In genomic region chr5:172800088-172800551, GRCh38 we compare ENCODE assay signal across 9 cellular contexts. TPM values are rescaled to one million over a fixed set of nuclear protein-coding genes. Genes with fewer than 3 reads are reported as not detected.
DNase-seq lines count a peak whose midpoint lies in the region; ATAC-seq and TF ChIP-seq lines count a peak whose summit lies in the region.
"Had no signal": no experiment of that assay in that cellular context is flagged by ENCODE, and none has a peak within 500 bp of the region (broad histone marks: within the 10 kb centered on the region; RNA-seq: fewer than 3 reads in every experiment).

No MANE protein-coding gene starts in this region.

- no peak overlapping the region for H3K4me3 Mint-ChIP-seq in naive thymus-derived CD4-positive, alpha-beta T cell
- H3K4me3 Mint-ChIP-seq: naive B cell had no signal

- no peaks in the 10 kb centered on the region for H3K36me3 ChIP-seq in Peyer's patch
- no peaks in the 10 kb centered on the region for H3K36me3 ChIP-seq in naive thymus-derived CD4-positive, alpha-beta T cell (ENCODE audit: control insufficient read depth in 2 of 3, insufficient read depth in 3 of 3, low read length in 3 of 3)

- intact Hi-C loops in naive thymus-derived CD4-positive, alpha-beta T cell (cut with micrococcal nuclease), result no loop called here

- DNase-seq in AG09319 (ENCODE audit: extremely low read depth, low read depth) (peak; percentile 92), Peyer's patch (peak in 2 of 3 donors; percentile 20 to 71), fibroblast of gingiva (ENCODE audit: low read depth) (peak; percentile 96), NCI-H146 treated with DMSO at 0.1 percent for 48 hours (lab: John Stamatoyannopoulos, UW; ENCODE audit: unreplicated experiment) (no peak), DMS 273 (lab: John Stamatoyannopoulos, UW; ENCODE audit: unreplicated experiment) (no peak), DMS79 (lab: John Stamatoyannopoulos, UW) (no peak), NCI-H2029 treated with DMSO at 0.1 percent for 48 hours (lab: John Stamatoyannopoulos, UW) (no peak)
- peak in 1 of 9 donors; percentile 27 for DNase-seq in naive thymus-derived CD4-positive, alpha-beta T cell
- DNase-seq: naive B cell had no signal

- peaks cover 0 to 2% (median 0%) of the 10 kb centered on the region in 11 donors for H3K9me3 Mint-ChIP-seq in naive thymus-derived CD4-positive, alpha-beta T cell

- H3K27ac ChIP-seq in Peyer's patch, result peak overlapping the region; percentile 25 to 65 (median 56)
- H3K27ac ChIP-seq in naive thymus-derived CD4-positive, alpha-beta T cell (ENCODE audit: low read depth, low read length), result no peak overlapping the region

- ATAC-seq in naive thymus-derived CD4-positive, alpha-beta T cell, result peak; percentile 89

- no peak overlapping the region for H3K4me3 ChIP-seq in Peyer's patch
- no peak overlapping the region for H3K4me3 ChIP-seq in naive thymus-derived CD4-positive, alpha-beta T cell (ENCODE audit: low read length)

- H3K27ac Mint-ChIP-seq in naive thymus-derived CD4-positive, alpha-beta T cell, result peak overlapping the region in 1 of 9 donors; percentile 2

- no peaks in the 10 kb centered on the region for H3K27me3 ChIP-seq in Peyer's patch
- no peaks in the 10 kb centered on the region for H3K27me3 ChIP-seq in naive thymus-derived CD4-positive, alpha-beta T cell (ENCODE audit: control insufficient read depth in 2 of 2, insufficient read depth in 2 of 2, low read length in 2 of 2)

- no peaks in the 10 kb centered on the region for H3K9me3 ChIP-seq in Peyer's patch
- H3K9me3 ChIP-seq in naive thymus-derived CD4-positive, alpha-beta T cell (ENCODE audit: control insufficient read depth in 2 of 3, low read length in 3 of 3), result no peaks in the 10 kb centered on the region

- no peaks in the 10 kb centered on the region for H3K36me3 Mint-ChIP-seq in naive thymus-derived CD4-positive, alpha-beta T cell
- H3K36me3 Mint-ChIP-seq: naive B cell had no signal

- no peaks in the 10 kb centered on the region for H3K27me3 Mint-ChIP-seq in naive thymus-derived CD4-positive, alpha-beta T cell
- H3K27me3 Mint-ChIP-seq: naive B cell had no signal

- no peak for TF ChIP-seq POLR2A in Peyer's patch (IDR thresholded peaks at IDR 0.05)

- no peak for TF ChIP-seq CTCF in AG09319 (IDR thresholded peaks at IDR 0.05; ENCODE audit: low read depth, low read length)
- no peak for TF ChIP-seq CTCF in Peyer's patch (IDR thresholded peaks at IDR 0.05)

- H3K4me1 Mint-ChIP-seq in naive thymus-derived CD4-positive, alpha-beta T cell, result peaks cover 0 to 8% (median 4%) of the 10 kb centered on the region in 7 donors
- H3K4me1 Mint-ChIP-seq: naive B cell had no signal

- no peaks in the 10 kb centered on the region for H3K4me1 ChIP-seq in Peyer's patch
- H3K4me1 ChIP-seq in naive thymus-derived CD4-positive, alpha-beta T cell (ENCODE audit: control insufficient read depth in 2 of 2, insufficient read depth in 2 of 2, low read length in 2 of 2), result no peaks in the 10 kb centered on the region

- CTCF ChIA-PET in naive thymus-derived CD4-positive, alpha-beta T cell (lab: Charles Lee), result interaction anchor here (0.9 kb wide), 1 partner anchor 28 kb away, joined by 3 read pairs; no protein-coding TSS in a partner anchor

- POLR2A ChIA-PET in naive thymus-derived CD4-positive, alpha-beta T cell (lab: Charles Lee), result no interaction called here

RNA-seq across cellular contexts. Expression of gene DUSP1, which starts 29.1 kb away (rescaled TPM):
- 100 to 1,000 TPM; 155 to 427 (median 285) TPM for total RNA-seq in Peyer's patch
- total RNA-seq in naive thymus-derived CD4-positive, alpha-beta T cell, result 1,000 to 10,000 TPM in 2 of 5 experiments, 10 to 100 TPM in 2, 1 to 10 TPM in 1; 5.4 to 2,522 (median 40.7) TPM
- polyA plus RNA-seq in naive thymus-derived CD4-positive, alpha-beta T cell, result 10 to 100 TPM; 53.5 to 81.3 TPM

RNA-seq across cellular contexts. Expression of gene ERGIC1, which starts 33.9 kb away (rescaled TPM):
- 100 to 1,000 TPM; 113 to 180 (median 143) TPM for total RNA-seq in Peyer's patch
- 10 to 100 TPM; 44.4 to 71.3 (median 53.5) TPM for total RNA-seq in naive thymus-derived CD4-positive, alpha-beta T cell
- 10 to 100 TPM; 18.3 to 18.9 TPM for polyA plus RNA-seq in naive thymus-derived CD4-positive, alpha-beta T cell

Comparison
In these comparisons a context has a peak if more than half of its experiments do, and no peak if none do; other contexts are left out.
1. DNase-seq: peak in AG09319 (single experiment), Peyer's patch (2 of 3) and fibroblast of gingiva (single experiment); none in NCI-H146 treated with DMSO at 0.1 percent for 48 hours (single experiment), DMS 273 (single experiment), DMS79 (single experiment) and NCI-H2029 treated with DMSO at 0.1 percent for 48 hours (single experiment).